Comparison of ENCODE assay signal across 1 cellular context in the genomic region with DNA sequence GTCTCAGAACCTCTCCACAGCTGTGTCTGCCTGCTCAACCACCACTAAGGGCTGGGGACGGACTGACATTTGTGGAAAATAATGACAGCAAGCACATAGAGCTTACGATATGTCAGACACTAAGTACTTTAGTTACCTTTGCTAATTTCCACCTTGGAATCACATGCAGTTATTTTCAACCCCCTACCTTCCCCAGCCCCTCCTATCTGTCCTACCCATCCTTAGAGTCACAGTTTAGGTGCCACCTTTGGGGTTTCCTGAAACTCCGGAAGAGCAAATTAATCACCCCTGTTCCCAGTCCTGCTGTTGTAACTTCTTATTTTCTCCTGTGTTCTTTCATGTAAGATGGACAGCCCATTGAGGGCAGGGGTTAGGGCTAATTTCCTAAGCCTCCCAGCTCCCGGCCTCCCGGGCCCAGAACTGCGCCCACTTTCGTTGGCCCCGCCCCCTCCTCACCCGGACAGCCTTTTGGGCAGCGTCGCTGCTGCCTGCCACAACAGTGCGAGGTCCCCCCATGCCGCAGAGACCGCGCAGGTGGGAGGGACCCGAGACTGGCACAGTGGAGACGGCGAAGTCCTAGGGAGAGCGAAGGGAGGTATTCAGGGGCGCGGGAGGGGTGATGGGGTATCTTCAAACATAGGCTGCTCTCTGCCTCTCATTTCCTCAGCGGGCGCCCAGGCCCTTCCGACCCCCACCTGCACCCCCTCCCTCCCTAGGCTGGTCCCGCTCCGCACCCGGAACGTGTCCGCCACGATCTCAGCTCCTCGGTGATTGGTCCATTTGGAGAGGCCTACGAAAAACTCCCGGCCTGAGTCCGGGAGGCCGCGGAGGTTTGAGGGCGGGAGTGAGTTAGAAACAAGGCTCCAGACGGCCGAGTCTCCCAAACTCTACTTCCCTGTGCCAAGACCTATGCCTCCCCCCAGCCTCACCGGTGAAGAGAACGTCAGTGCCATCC.
TF ChIP-seq lines count a peak whose summit lies in the region.

No MANE protein-coding gene starts in this region.

TF ChIP-seq in K562, 482 proteins besides CTCF, POLR2A, EP300 and RAD21 (continued from another document and continues in another):
- TF ChIP-seq, protein P1, sequence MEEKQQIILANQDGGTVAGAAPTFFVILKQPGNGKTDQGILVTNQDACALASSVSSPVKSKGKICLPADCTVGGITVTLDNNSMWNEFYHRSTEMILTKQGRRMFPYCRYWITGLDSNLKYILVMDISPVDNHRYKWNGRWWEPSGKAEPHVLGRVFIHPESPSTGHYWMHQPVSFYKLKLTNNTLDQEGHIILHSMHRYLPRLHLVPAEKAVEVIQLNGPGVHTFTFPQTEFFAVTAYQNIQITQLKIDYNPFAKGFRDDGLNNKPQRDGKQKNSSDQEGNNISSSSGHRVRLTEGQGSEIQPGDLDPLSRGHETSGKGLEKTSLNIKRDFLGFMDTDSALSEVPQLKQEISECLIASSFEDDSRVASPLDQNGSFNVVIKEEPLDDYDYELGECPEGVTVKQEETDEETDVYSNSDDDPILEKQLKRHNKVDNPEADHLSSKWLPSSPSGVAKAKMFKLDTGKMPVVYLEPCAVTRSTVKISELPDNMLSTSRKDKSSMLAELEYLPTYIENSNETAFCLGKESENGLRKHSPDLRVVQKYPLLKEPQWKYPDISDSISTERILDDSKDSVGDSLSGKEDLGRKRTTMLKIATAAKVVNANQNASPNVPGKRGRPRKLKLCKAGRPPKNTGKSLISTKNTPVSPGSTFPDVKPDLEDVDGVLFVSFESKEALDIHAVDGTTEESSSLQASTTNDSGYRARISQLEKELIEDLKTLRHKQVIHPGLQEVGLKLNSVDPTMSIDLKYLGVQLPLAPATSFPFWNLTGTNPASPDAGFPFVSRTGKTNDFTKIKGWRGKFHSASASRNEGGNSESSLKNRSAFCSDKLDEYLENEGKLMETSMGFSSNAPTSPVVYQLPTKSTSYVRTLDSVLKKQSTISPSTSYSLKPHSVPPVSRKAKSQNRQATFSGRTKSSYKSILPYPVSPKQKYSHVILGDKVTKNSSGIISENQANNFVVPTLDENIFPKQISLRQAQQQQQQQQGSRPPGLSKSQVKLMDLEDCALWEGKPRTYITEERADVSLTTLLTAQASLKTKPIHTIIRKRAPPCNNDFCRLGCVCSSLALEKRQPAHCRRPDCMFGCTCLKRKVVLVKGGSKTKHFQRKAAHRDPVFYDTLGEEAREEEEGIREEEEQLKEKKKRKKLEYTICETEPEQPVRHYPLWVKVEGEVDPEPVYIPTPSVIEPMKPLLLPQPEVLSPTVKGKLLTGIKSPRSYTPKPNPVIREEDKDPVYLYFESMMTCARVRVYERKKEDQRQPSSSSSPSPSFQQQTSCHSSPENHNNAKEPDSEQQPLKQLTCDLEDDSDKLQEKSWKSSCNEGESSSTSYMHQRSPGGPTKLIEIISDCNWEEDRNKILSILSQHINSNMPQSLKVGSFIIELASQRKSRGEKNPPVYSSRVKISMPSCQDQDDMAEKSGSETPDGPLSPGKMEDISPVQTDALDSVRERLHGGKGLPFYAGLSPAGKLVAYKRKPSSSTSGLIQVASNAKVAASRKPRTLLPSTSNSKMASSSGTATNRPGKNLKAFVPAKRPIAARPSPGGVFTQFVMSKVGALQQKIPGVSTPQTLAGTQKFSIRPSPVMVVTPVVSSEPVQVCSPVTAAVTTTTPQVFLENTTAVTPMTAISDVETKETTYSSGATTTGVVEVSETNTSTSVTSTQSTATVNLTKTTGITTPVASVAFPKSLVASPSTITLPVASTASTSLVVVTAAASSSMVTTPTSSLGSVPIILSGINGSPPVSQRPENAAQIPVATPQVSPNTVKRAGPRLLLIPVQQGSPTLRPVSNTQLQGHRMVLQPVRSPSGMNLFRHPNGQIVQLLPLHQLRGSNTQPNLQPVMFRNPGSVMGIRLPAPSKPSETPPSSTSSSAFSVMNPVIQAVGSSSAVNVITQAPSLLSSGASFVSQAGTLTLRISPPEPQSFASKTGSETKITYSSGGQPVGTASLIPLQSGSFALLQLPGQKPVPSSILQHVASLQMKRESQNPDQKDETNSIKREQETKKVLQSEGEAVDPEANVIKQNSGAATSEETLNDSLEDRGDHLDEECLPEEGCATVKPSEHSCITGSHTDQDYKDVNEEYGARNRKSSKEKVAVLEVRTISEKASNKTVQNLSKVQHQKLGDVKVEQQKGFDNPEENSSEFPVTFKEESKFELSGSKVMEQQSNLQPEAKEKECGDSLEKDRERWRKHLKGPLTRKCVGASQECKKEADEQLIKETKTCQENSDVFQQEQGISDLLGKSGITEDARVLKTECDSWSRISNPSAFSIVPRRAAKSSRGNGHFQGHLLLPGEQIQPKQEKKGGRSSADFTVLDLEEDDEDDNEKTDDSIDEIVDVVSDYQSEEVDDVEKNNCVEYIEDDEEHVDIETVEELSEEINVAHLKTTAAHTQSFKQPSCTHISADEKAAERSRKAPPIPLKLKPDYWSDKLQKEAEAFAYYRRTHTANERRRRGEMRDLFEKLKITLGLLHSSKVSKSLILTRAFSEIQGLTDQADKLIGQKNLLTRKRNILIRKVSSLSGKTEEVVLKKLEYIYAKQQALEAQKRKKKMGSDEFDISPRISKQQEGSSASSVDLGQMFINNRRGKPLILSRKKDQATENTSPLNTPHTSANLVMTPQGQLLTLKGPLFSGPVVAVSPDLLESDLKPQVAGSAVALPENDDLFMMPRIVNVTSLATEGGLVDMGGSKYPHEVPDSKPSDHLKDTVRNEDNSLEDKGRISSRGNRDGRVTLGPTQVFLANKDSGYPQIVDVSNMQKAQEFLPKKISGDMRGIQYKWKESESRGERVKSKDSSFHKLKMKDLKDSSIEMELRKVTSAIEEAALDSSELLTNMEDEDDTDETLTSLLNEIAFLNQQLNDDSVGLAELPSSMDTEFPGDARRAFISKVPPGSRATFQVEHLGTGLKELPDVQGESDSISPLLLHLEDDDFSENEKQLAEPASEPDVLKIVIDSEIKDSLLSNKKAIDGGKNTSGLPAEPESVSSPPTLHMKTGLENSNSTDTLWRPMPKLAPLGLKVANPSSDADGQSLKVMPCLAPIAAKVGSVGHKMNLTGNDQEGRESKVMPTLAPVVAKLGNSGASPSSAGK (IDR thresholded peaks at IDR 0.05) = no peak
- no peak for TF ChIP-seq HDAC2 (IDR thresholded peaks at IDR 0.05)
- TF ChIP-seq ESRRB (CRISPR knock-in tag; IDR thresholded peaks at IDR 0.05; ENCODE audit: borderline replicate concordance) = no peak
- TF ChIP-seq CEBPB (tag; IDR thresholded peaks at IDR 0.05) = no peak
- TF ChIP-seq GABPA (tag; conservative IDR thresholded peaks at IDR 0.05; ENCODE audit: low read depth) = no peak
- no peak for TF ChIP-seq HCFC1 (IDR thresholded peaks at IDR 0.05; ENCODE audit: low read depth, low read length)
- peak; percentile 54; the same call in 1 of the 2 replicates for TF ChIP-seq TRIM28 (IDR thresholded peaks at IDR 0.05)
- TF ChIP-seq HOXB6 (CRISPR knock-in tag; IDR thresholded peaks at IDR 0.05; ENCODE audit: borderline replicate concordance) = no peak
- no peak for TF ChIP-seq SAFB2 (IDR thresholded peaks at IDR 0.05; ENCODE audit: borderline replicate concordance, low read depth, low read length, severe bottlenecking)
- TF ChIP-seq, protein P2, sequence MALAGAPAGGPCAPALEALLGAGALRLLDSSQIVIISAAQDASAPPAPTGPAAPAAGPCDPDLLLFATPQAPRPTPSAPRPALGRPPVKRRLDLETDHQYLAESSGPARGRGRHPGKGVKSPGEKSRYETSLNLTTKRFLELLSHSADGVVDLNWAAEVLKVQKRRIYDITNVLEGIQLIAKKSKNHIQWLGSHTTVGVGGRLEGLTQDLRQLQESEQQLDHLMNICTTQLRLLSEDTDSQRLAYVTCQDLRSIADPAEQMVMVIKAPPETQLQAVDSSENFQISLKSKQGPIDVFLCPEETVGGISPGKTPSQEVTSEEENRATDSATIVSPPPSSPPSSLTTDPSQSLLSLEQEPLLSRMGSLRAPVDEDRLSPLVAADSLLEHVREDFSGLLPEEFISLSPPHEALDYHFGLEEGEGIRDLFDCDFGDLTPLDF (CRISPR knock-in tag; IDR thresholded peaks at IDR 0.05) = no peak
- TF ChIP-seq COPS2 (conservative IDR thresholded peaks at IDR 0.05) = no peak
- TF ChIP-seq ZKSCAN8 (CRISPR knock-in tag; IDR thresholded peaks at IDR 0.05) = no peak
- TF ChIP-seq WHSC1 (IDR thresholded peaks at IDR 0.05; ENCODE audit: low read length) = no peak
- TF ChIP-seq ZNF184 (CRISPR knock-in tag; IDR thresholded peaks at IDR 0.05) = no peak
- TF ChIP-seq, protein P3, sequence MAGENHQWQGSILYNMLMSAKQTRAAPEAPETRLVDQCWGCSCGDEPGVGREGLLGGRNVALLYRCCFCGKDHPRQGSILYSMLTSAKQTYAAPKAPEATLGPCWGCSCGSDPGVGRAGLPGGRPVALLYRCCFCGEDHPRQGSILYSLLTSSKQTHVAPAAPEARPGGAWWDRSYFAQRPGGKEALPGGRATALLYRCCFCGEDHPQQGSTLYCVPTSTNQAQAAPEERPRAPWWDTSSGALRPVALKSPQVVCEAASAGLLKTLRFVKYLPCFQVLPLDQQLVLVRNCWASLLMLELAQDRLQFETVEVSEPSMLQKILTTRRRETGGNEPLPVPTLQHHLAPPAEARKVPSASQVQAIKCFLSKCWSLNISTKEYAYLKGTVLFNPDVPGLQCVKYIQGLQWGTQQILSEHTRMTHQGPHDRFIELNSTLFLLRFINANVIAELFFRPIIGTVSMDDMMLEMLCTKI (IDR thresholded peaks at IDR 0.05; ENCODE audit: partially characterized antibody) = no peak
- no peak for TF ChIP-seq RUNX1 (IDR thresholded peaks at IDR 0.05; ENCODE audit: low read depth)
- TF ChIP-seq NR2F6 (CRISPR knock-in tag; IDR thresholded peaks at IDR 0.05) = no peak
- TF ChIP-seq HLTF (IDR thresholded peaks at IDR 0.05) = no peak
- no peak for TF ChIP-seq ZNF507 (tag; conservative IDR thresholded peaks at IDR 0.05)
- no peak for TF ChIP-seq ZBTB8A (IDR thresholded peaks at IDR 0.05; ENCODE audit: partially characterized antibody)
- TF ChIP-seq, protein P4, sequence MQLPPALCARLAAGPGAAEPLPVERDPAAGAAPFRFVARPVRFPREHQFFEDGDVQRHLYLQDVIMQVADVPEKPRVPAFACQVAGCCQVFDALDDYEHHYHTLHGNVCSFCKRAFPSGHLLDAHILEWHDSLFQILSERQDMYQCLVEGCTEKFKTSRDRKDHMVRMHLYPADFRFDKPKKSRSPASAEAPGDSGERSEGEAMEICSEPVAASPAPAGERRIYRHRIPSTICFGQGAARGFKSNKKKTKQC (CRISPR knock-in tag; IDR thresholded peaks at IDR 0.05) = no peak
- no peak; the same call in 1 of the 2 replicates for TF ChIP-seq ZNF583 (CRISPR knock-in tag; IDR thresholded peaks at IDR 0.05)
- no peak for TF ChIP-seq EP400 (IDR thresholded peaks at IDR 0.05)
- TF ChIP-seq, protein P5, sequence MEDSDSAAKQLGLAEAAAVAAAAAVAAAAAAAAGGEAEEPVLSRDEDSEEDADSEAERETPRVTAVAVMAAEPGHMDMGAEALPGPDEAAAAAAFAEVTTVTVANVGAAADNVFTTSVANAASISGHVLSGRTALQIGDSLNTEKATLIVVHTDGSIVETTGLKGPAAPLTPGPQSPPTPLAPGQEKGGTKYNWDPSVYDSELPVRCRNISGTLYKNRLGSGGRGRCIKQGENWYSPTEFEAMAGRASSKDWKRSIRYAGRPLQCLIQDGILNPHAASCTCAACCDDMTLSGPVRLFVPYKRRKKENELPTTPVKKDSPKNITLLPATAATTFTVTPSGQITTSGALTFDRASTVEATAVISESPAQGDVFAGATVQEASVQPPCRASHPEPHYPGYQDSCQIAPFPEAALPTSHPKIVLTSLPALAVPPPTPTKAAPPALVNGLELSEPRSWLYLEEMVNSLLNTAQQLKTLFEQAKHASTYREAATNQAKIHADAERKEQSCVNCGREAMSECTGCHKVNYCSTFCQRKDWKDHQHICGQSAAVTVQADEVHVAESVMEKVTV (CRISPR knock-in tag; IDR thresholded peaks at IDR 0.05) = no peak
- no peak for TF ChIP-seq MECOM (CRISPR knock-in tag; IDR thresholded peaks at IDR 0.05)
- TF ChIP-seq CCNT2 (IDR thresholded peaks at IDR 0.05; ENCODE audit: borderline replicate concordance, extremely low read depth, insufficient read length, low read depth, low read length) = no peak
- TF ChIP-seq ZNF217 (CRISPR knock-in tag; IDR thresholded peaks at IDR 0.05) = no peak
- no peak for TF ChIP-seq ZNF224 (CRISPR knock-in tag; IDR thresholded peaks at IDR 0.05)
- TF ChIP-seq SNIP1 (IDR thresholded peaks at IDR 0.05; ENCODE audit: low read depth) = no peak
- TF ChIP-seq, protein P6, sequence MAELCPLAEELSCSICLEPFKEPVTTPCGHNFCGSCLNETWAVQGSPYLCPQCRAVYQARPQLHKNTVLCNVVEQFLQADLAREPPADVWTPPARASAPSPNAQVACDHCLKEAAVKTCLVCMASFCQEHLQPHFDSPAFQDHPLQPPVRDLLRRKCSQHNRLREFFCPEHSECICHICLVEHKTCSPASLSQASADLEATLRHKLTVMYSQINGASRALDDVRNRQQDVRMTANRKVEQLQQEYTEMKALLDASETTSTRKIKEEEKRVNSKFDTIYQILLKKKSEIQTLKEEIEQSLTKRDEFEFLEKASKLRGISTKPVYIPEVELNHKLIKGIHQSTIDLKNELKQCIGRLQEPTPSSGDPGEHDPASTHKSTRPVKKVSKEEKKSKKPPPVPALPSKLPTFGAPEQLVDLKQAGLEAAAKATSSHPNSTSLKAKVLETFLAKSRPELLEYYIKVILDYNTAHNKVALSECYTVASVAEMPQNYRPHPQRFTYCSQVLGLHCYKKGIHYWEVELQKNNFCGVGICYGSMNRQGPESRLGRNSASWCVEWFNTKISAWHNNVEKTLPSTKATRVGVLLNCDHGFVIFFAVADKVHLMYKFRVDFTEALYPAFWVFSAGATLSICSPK (IDR thresholded peaks at IDR 0.05; ENCODE audit: borderline replicate concordance) = no peak
- no peak for TF ChIP-seq ARHGAP35 (IDR thresholded peaks at IDR 0.05; ENCODE audit: partially characterized antibody)
- no peak for TF ChIP-seq IFI16 (CRISPR knock-in tag; IDR thresholded peaks at IDR 0.05)
- no peak for TF ChIP-seq SMC3 (conservative IDR thresholded peaks at IDR 0.05; ENCODE audit: insufficient read depth, low read depth, low read length)
- no peak for TF ChIP-seq LARP7 (IDR thresholded peaks at IDR 0.05)
- TF ChIP-seq SMARCA4 (IDR thresholded peaks at IDR 0.05) = 0 out of 2 replicates have a peak, but pooled peaks have one; percentile 7
- TF ChIP-seq, protein P7, sequence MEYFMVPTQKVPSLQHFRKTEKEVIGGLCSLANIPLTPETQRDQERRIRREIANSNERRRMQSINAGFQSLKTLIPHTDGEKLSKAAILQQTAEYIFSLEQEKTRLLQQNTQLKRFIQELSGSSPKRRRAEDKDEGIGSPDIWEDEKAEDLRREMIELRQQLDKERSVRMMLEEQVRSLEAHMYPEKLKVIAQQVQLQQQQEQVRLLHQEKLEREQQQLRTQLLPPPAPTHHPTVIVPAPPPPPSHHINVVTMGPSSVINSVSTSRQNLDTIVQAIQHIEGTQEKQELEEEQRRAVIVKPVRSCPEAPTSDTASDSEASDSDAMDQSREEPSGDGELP (CRISPR knock-in tag; IDR thresholded peaks at IDR 0.05; ENCODE audit: borderline replicate concordance) = no peak
- no peak; the same call in 1 of the 2 replicates for TF ChIP-seq ZNF764 (CRISPR knock-in tag; IDR thresholded peaks at IDR 0.05; ENCODE audit: low read depth)
